9 cellular contexts compared by ENCODE assay signal in genomic region chr3:40972350-40972749, GRCh38.
DNase-seq lines count a peak whose midpoint lies in the region; ATAC-seq and TF ChIP-seq lines count a peak whose summit lies in the region.
"Had no signal": no experiment of that assay in that cellular context is flagged by ENCODE, and none has a peak within 500 bp of the region (broad histone marks: within the 10 kb centered on the region; RNA-seq: fewer than 3 reads in every experiment).

No MANE protein-coding gene starts in this region.

- peak overlapping the region; percentile 98 for H3K27ac Mint-ChIP-seq in activated CD4-positive, alpha-beta T cell treated with anti-CD3 and anti-CD28 coated beads, Interleukin-2, amount 10 ng/mL, durations not matched to agents 24 days and 14 days
- H3K27ac Mint-ChIP-seq in activated CD4-positive, alpha-beta memory T cell treated with anti-CD3 and anti-CD28 coated beads, Interleukin-2, amount 10 ng/mL, durations not matched to agents 7 days and 5 days, result peak overlapping the region; percentile 65

- peaks cover 13% of the 10 kb centered on the region for H3K9me3 Mint-ChIP-seq in activated CD4-positive, alpha-beta T cell treated with anti-CD3 and anti-CD28 coated beads, Interleukin-2, amount 10 ng/mL, durations not matched to agents 24 days and 14 days
- peaks cover 2% of the 10 kb centered on the region for H3K9me3 Mint-ChIP-seq in activated CD4-positive, alpha-beta memory T cell treated with anti-CD3 and anti-CD28 coated beads, Interleukin-2, amount 10 ng/mL, durations not matched to agents 7 days and 5 days

- TF ChIP-seq CTCF in left lung (IDR thresholded peaks at IDR 0.05) (no peak), body of pancreas (IDR thresholded peaks at IDR 0.05) (no peak)

- H3K27me3 ChIP-seq in left lung (no peaks in the 10 kb centered on the region), subcutaneous abdominal adipose tissue (ENCODE audit: control insufficient read depth in 5 of 5, insufficient read depth in 4 of 5, low read length in 5 of 5) (no peaks in the 10 kb centered on the region), body of pancreas (no peaks in the 10 kb centered on the region)

- in situ Hi-C loops in ACHN (cut with HindIII; ENCODE audit: low pct_ligation_motif_present, low pct_unique_long_range_greater_than_20kb, low sequenced_read_pairs), result no loop called here

- H3K4me1 ChIP-seq in left lung (peaks cover 19 to 41% of the 10 kb centered on the region in 2 donors), subcutaneous abdominal adipose tissue (ENCODE audit: control insufficient read depth in 5 of 5, insufficient read depth in 5 of 5, low read length in 5 of 5) (peaks cover 9 to 45% (median 23%) of the 10 kb centered on the region in 5 donors), body of pancreas (peaks cover 21% of the 10 kb centered on the region)

- H3K9me3 ChIP-seq in left lung, result no peaks in the 10 kb centered on the region
- H3K9me3 ChIP-seq in subcutaneous abdominal adipose tissue (ENCODE audit: control insufficient read depth in 5 of 5, low read length in 5 of 5), result no peaks in the 10 kb centered on the region
- no peaks in the 10 kb centered on the region for H3K9me3 ChIP-seq in body of pancreas

- intact Hi-C loops in activated CD4-positive, alpha-beta T cell treated with anti-CD3 and anti-CD28 coated beads, Interleukin-2, amount 10 ng/mL, durations not matched to agents 24 days and 14 days (cut with micrococcal nuclease), result loop anchor here (10.0 kb wide), 1 partner anchor 1122 kb away; the partner anchor contains the start of gene TRAK1
- intact Hi-C loops in left lung (cut with DNase I) (loop anchor here in 1 of 2 donors (10.0 kb wide), 1 partner anchor 222 kb away; the partner anchor contains the start of gene CTNNB1), body of pancreas (cut with DNase I) (no loop called here)

- DNase-seq in activated CD4-positive, alpha-beta T cell treated with anti-CD3 and anti-CD28 coated beads, Interleukin-2, amount 10 ng/mL, durations not matched to agents 24 days and 14 days, result no peak
- DNase-seq in activated CD4-positive, alpha-beta T cell treated with anti-CD3 and anti-CD28 coated beads, Interleukin-2, amount 50 U/mL, for 1 hour, result no peak
- no peak for DNase-seq in activated CD4-positive, alpha-beta memory T cell treated with anti-CD3 and anti-CD28 coated beads, Interleukin-2, amount 10 ng/mL, durations not matched to agents 7 days and 5 days
- DNase-seq in left lung (no peak), ACHN (no peak), NCI-H2029 (lab: John Stamatoyannopoulos, UW) (no peak), body of pancreas (no peak)
- DNase-seq: NCI-H748 treated with DMSO at 0.1 percent for 48 hours had no signal

- no peaks in the 10 kb centered on the region for H3K27me3 Mint-ChIP-seq in activated CD4-positive, alpha-beta T cell treated with anti-CD3 and anti-CD28 coated beads, Interleukin-2, amount 10 ng/mL, durations not matched to agents 24 days and 14 days
- peaks cover 6% of the 10 kb centered on the region for H3K27me3 Mint-ChIP-seq in activated CD4-positive, alpha-beta memory T cell treated with anti-CD3 and anti-CD28 coated beads, Interleukin-2, amount 10 ng/mL, durations not matched to agents 7 days and 5 days

- H3K9ac ChIP-seq in subcutaneous abdominal adipose tissue (ENCODE audit: low read length in 5 of 5), result no peak overlapping the region

- peaks cover 54% of the 10 kb centered on the region for H3K4me1 Mint-ChIP-seq in activated CD4-positive, alpha-beta T cell treated with anti-CD3 and anti-CD28 coated beads, Interleukin-2, amount 10 ng/mL, durations not matched to agents 24 days and 14 days
- peaks cover 48% of the 10 kb centered on the region for H3K4me1 Mint-ChIP-seq in activated CD4-positive, alpha-beta memory T cell treated with anti-CD3 and anti-CD28 coated beads, Interleukin-2, amount 10 ng/mL, durations not matched to agents 7 days and 5 days

- H3K4me3 ChIP-seq in left lung, result no peak overlapping the region
- no peak overlapping the region for H3K4me3 ChIP-seq in subcutaneous abdominal adipose tissue (ENCODE audit: low read depth in 1 of 5, low read length in 5 of 5)
- H3K4me3 ChIP-seq in body of pancreas, result no peak overlapping the region

- peak overlapping the region; percentile 43 for H3K4me3 Mint-ChIP-seq in activated CD4-positive, alpha-beta T cell treated with anti-CD3 and anti-CD28 coated beads, Interleukin-2, amount 10 ng/mL, durations not matched to agents 24 days and 14 days
- no peak overlapping the region for H3K4me3 Mint-ChIP-seq in activated CD4-positive, alpha-beta memory T cell treated with anti-CD3 and anti-CD28 coated beads, Interleukin-2, amount 10 ng/mL, durations not matched to agents 7 days and 5 days

- peaks cover 8% of the 10 kb centered on the region for H3K36me3 Mint-ChIP-seq in activated CD4-positive, alpha-beta T cell treated with anti-CD3 and anti-CD28 coated beads, Interleukin-2, amount 10 ng/mL, durations not matched to agents 24 days and 14 days (ENCODE audit: low read depth)
- H3K36me3 Mint-ChIP-seq in activated CD4-positive, alpha-beta memory T cell treated with anti-CD3 and anti-CD28 coated beads, Interleukin-2, amount 10 ng/mL, durations not matched to agents 7 days and 5 days (ENCODE audit: low read depth), result peaks cover 3% of the 10 kb centered on the region

- POLR2A ChIA-PET in activated CD4-positive, alpha-beta memory T cell treated with anti-CD3 and anti-CD28 coated beads, Interleukin-2, amount 10 ng/mL, durations not matched to agents 7 days and 5 days (lab: Charles Lee), result no interaction called here

- CTCF ChIA-PET in activated CD4-positive, alpha-beta memory T cell treated with anti-CD3 and anti-CD28 coated beads, Interleukin-2, amount 10 ng/mL, durations not matched to agents 7 days and 5 days (lab: Charles Lee), result interaction anchor here (0.6 kb wide), 1 partner anchor 537 kb away, joined by 3 read pairs; no protein-coding TSS in a partner anchor

- H3K27ac ChIP-seq in left lung (peak overlapping the region; percentile 79 to 92), subcutaneous abdominal adipose tissue (ENCODE audit: low read depth, low read length) (peak overlapping the region; percentile 76), body of pancreas (peak overlapping the region in 1 of 4 donors; percentile 72)

- TF ChIP-seq POLR2A in body of pancreas (IDR thresholded peaks at IDR 0.05), result no peak

- H3K36me3 ChIP-seq in left lung (no peaks in the 10 kb centered on the region), subcutaneous abdominal adipose tissue (ENCODE audit: control insufficient read depth in 5 of 5, insufficient read depth in 5 of 5, low read length in 5 of 5) (no peaks in the 10 kb centered on the region), body of pancreas (replicated peaks in 1 of 2; ENCODE audit: insufficient read depth in 1 of 2, low read depth in 2 of 2) (no peaks in the 10 kb centered on the region)

- 71 to 75% methylated on average over 4 of the region's 4 CpGs for WGBS in body of pancreas, 2 donors

- ATAC-seq in left lung (no peak), body of pancreas (no peak)
